In genomic region chr1:228363686-228364067, GRCh38 we compare ENCODE assay signal across 13 cellular contexts.
"Had no signal": no experiment of that assay in that cellular context is flagged by ENCODE, and none has a peak within 500 bp of the region (broad histone marks: within the 10 kb centered on the region; RNA-seq: fewer than 3 reads in every experiment).

No MANE protein-coding gene starts in this region.

- H3K4me3 ChIP-seq: dorsolateral prefrontal cortex, pancreas, suprapubic skin, upper lobe of left lung had no signal

- H3K27me3 Mint-ChIP-seq: activated naive CD8-positive, alpha-beta T cell treated with anti-CD3 and anti-CD28 coated beads, Interleukin-2, amount 50 U/mL, for 24 hours; activated T-helper 17 cell treated with anti-CD3 and anti-CD28 coated beads, Interleukin-2, amount 50 U/mL, for 72 hours; stimulated activated naive CD8-positive, alpha-beta T cell treated with anti-CD3 and anti-CD28 coated beads, Interleukin-15, Interleukin-2, amounts not matched to agents 100 ng/mL and 50 ng/mL, for 24 hours; T-cell had no signal

- H3K9me3 ChIP-seq: pancreas, suprapubic skin, upper lobe of left lung had no signal

- H3K4me1 ChIP-seq: suprapubic skin, upper lobe of left lung had no signal

- H3K36me3 Mint-ChIP-seq: T-cell had no signal

- H3K27ac ChIP-seq: dorsolateral prefrontal cortex, pancreas, suprapubic skin, upper lobe of left lung had no signal

- ATAC-seq: activated CD4-positive, CD25-positive, alpha-beta regulatory T cell treated with anti-CD3 and anti-CD28 coated beads, Interleukin-2, amount 50 U/mL, for 24 hours; activated naive CD8-positive, alpha-beta T cell treated with anti-CD3 and anti-CD28 coated beads, Interleukin-2, amount 50 U/mL, for 24 hours; activated T-helper 17 cell treated with anti-CD3 and anti-CD28 coated beads, Interleukin-2, amount 50 U/mL, for 72 hours; pancreas; T-cell had no signal

- H3K27ac Mint-ChIP-seq: activated naive CD8-positive, alpha-beta T cell treated with anti-CD3 and anti-CD28 coated beads, Interleukin-2, amount 50 U/mL, for 24 hours; activated T-helper 17 cell treated with anti-CD3 and anti-CD28 coated beads, Interleukin-2, amount 50 U/mL, for 72 hours; stimulated activated naive CD8-positive, alpha-beta T cell treated with anti-CD3 and anti-CD28 coated beads, Interleukin-15, Interleukin-2, amounts not matched to agents 100 ng/mL and 50 ng/mL, for 24 hours; T-cell had no signal

- DNase-seq: activated naive CD4-positive, alpha-beta T cell treated with Interleukin-2 at 50 U/mL for 16 hours; activated naive CD8-positive, alpha-beta T cell treated with anti-CD3 and anti-CD28 coated beads, Interleukin-2, amount 50 U/mL, for 24 hours; islet precursor cell; small intestine; T-cell; T-helper 9 cell had no signal

- H3K4me3 Mint-ChIP-seq: activated naive CD8-positive, alpha-beta T cell treated with anti-CD3 and anti-CD28 coated beads, Interleukin-2, amount 50 U/mL, for 24 hours; activated T-helper 17 cell treated with anti-CD3 and anti-CD28 coated beads, Interleukin-2, amount 50 U/mL, for 72 hours; stimulated activated naive CD8-positive, alpha-beta T cell treated with anti-CD3 and anti-CD28 coated beads, Interleukin-15, Interleukin-2, amounts not matched to agents 100 ng/mL and 50 ng/mL, for 24 hours; T-cell had no signal

- H3K27me3 ChIP-seq: dorsolateral prefrontal cortex, pancreas, suprapubic skin, upper lobe of left lung had no signal

- H3K9me3 Mint-ChIP-seq: activated naive CD8-positive, alpha-beta T cell treated with anti-CD3 and anti-CD28 coated beads, Interleukin-2, amount 50 U/mL, for 24 hours; activated T-helper 17 cell treated with anti-CD3 and anti-CD28 coated beads, Interleukin-2, amount 50 U/mL, for 72 hours; stimulated activated naive CD8-positive, alpha-beta T cell treated with anti-CD3 and anti-CD28 coated beads, Interleukin-15, Interleukin-2, amounts not matched to agents 100 ng/mL and 50 ng/mL, for 24 hours; T-cell had no signal

- FAIRE-seq: pancreas, small intestine had no signal

- H3K36me3 ChIP-seq: pancreas, suprapubic skin, upper lobe of left lung had no signal

- H3K4me1 Mint-ChIP-seq: activated naive CD8-positive, alpha-beta T cell treated with anti-CD3 and anti-CD28 coated beads, Interleukin-2, amount 50 U/mL, for 24 hours; activated T-helper 17 cell treated with anti-CD3 and anti-CD28 coated beads, Interleukin-2, amount 50 U/mL, for 72 hours; T-cell had no signal
